ENCODE assay signal across 22 cellular contexts in genomic region chr6:149114167-149114566, GRCh38.
DNase-seq lines count a peak whose midpoint lies in the region; ATAC-seq, FAIRE-seq and TF ChIP-seq lines count a peak whose summit lies in the region.
"Had no signal": no experiment of that assay in that cellular context is flagged by ENCODE, and none has a peak within 500 bp of the region (broad histone marks: within the 10 kb centered on the region; RNA-seq: fewer than 3 reads in every experiment).

No MANE protein-coding gene starts in this region.

- H3K9me3 ChIP-seq in left ventricle myocardium inferior (replicated peaks) (peaks cover 10% of the 10 kb centered on the region), mucosa of descending colon (no peaks in the 10 kb centered on the region)

- TF ChIP-seq CTCF in left ventricle myocardium inferior (IDR thresholded peaks at IDR 0.05; ENCODE audit: borderline replicate concordance) (no peak), mucosa of descending colon (IDR thresholded peaks at IDR 0.05) (no peak)

- peaks cover 34 to 59% (median 42%) of the 10 kb centered on the region in 3 donors for H3K4me1 Mint-ChIP-seq in T-cell

- no peak for FAIRE-seq in GM19239 (lab: Jason Lieb, UNC)

- intact Hi-C loops in left ventricle myocardium inferior (cut with micrococcal nuclease) (no loop called here), mucosa of descending colon (cut with DNase I, micrococcal nuclease) (no loop called here)

- CTCF ChIA-PET in T-cell (lab: Charles Lee) = no interaction called here

- ATAC-seq in T-cell (replicated peaks in 1 of 4) (no peak), mucosa of descending colon (no peak)
- ATAC-seq: stimulated activated naive CD8-positive, alpha-beta T cell treated with anti-CD3 and anti-CD28 coated beads, Interleukin-15, Interleukin-2, amounts not matched to agents 100 U/mL and 50 U/mL, for 24 hours had no signal

- H3K4me1 ChIP-seq in left ventricle myocardium inferior (peaks cover 10% of the 10 kb centered on the region), mucosa of descending colon (ENCODE audit: low read depth) (no peaks in the 10 kb centered on the region)
- H3K4me1 ChIP-seq: parathyroid adenoma had no signal

- no peaks in the 10 kb centered on the region for H3K36me3 ChIP-seq in left ventricle myocardium inferior
- no peaks in the 10 kb centered on the region for H3K36me3 ChIP-seq in mucosa of descending colon (ENCODE audit: low read depth)

- H3K27me3 ChIP-seq in left ventricle myocardium inferior (ENCODE audit: low read depth) = peaks cover 4% of the 10 kb centered on the region

- POLR2A ChIA-PET in T-cell (lab: Charles Lee) = interaction anchor here in 1 of 2 donors (0.7 kb wide), 1 partner anchor 47 kb away, joined by 3 read pairs; no protein-coding TSS in a partner anchor

- peak overlapping the region; percentile 39 to 61 for H3K27ac Mint-ChIP-seq in T-cell
- H3K27ac Mint-ChIP-seq: activated naive CD4-positive, alpha-beta T cell treated with anti-CD3 and anti-CD28 coated beads, Interleukin-2, amount 10 ng/mL, durations not matched to agents 7 days and 5 days had no signal

- no peak overlapping the region for H3K4me3 ChIP-seq in left ventricle myocardium inferior
- H3K4me3 ChIP-seq in mucosa of descending colon = no peak overlapping the region
- H3K4me3 ChIP-seq: skin epidermis had no signal

- H3K9me3 Mint-ChIP-seq in T-cell = no peaks in the 10 kb centered on the region

- DNase-seq in DMS 273 (lab: John Stamatoyannopoulos, UW; ENCODE audit: unreplicated experiment) = peak; percentile 54
- no peak for DNase-seq in T-cell
- DNase-seq in left ventricle myocardium inferior = peak; percentile 71
- peak; percentile 34 for DNase-seq in putamen (ENCODE audit: low spot score)
- no peak for DNase-seq in mucosa of descending colon
- no peak for DNase-seq in GM19239 (ENCODE audit: insufficient read length, low spot score)
- DNase-seq in SW 1271 (lab: John Stamatoyannopoulos, UW) = no peak
- DNase-seq in NCI-H82 treated with DMSO at 0.1 percent for 48 hours (lab: John Stamatoyannopoulos, UW; ENCODE audit: unreplicated experiment) = no peak
- DNase-seq: activated naive CD4-positive, alpha-beta T cell treated with anti-CD3 and anti-CD28 coated beads, Interleukin-2, amount 10 ng/mL, durations not matched to agents 7 days and 5 days; activated T-cell treated with anti-CD3 and anti-CD28 coated beads, Interleukin-2, amount 50 U/mL, for 1 hour; cerebellar nuclear complex; DND-41; effector CD4-positive, alpha-beta T cell; islet precursor cell; naive B cell; NCI-H2171; NCI-H524 treated with DMSO at 0.1 percent for 48 hours; stimulated activated naive CD8-positive, alpha-beta T cell treated with anti-CD3 and anti-CD28 coated beads, Interleukin-15, Interleukin-2, amounts not matched to agents 100 U/mL and 50 U/mL, for 24 hours; trophoblast cell had no signal

- H3K36me3 Mint-ChIP-seq in T-cell = peaks cover 13% of the 10 kb centered on the region
- H3K36me3 Mint-ChIP-seq: naive B cell had no signal

- no peak overlapping the region for H3K4me3 Mint-ChIP-seq in T-cell
- H3K4me3 Mint-ChIP-seq: activated naive CD4-positive, alpha-beta T cell treated with anti-CD3 and anti-CD28 coated beads, Interleukin-2, amount 10 ng/mL, durations not matched to agents 7 days and 5 days had no signal

- no peaks in the 10 kb centered on the region for H3K27me3 Mint-ChIP-seq in T-cell
- H3K27me3 Mint-ChIP-seq: activated naive CD4-positive, alpha-beta T cell treated with anti-CD3 and anti-CD28 coated beads, Interleukin-2, amount 10 ng/mL, durations not matched to agents 7 days and 5 days had no signal

- peak overlapping the region; percentile 53 for H3K27ac ChIP-seq in left ventricle myocardium inferior (replicated peaks)
- H3K27ac ChIP-seq: KMS-11, parathyroid adenoma, skin epidermis had no signal

Comparison
In these comparisons a context has a peak if more than half of its experiments do, and no peak if none do; other contexts are left out.
1. DNase-seq: peak in DMS 273 (single experiment), left ventricle myocardium inferior (single experiment) and putamen (single experiment); none in T-cell (0 of 34), mucosa of descending colon (0 of 3), GM19239 (single experiment), SW 1271 (0 of 2) and NCI-H82 treated with DMSO at 0.1 percent for 48 hours (single experiment).